7 cellular contexts compared by ENCODE assay signal in the genomic region with DNA sequence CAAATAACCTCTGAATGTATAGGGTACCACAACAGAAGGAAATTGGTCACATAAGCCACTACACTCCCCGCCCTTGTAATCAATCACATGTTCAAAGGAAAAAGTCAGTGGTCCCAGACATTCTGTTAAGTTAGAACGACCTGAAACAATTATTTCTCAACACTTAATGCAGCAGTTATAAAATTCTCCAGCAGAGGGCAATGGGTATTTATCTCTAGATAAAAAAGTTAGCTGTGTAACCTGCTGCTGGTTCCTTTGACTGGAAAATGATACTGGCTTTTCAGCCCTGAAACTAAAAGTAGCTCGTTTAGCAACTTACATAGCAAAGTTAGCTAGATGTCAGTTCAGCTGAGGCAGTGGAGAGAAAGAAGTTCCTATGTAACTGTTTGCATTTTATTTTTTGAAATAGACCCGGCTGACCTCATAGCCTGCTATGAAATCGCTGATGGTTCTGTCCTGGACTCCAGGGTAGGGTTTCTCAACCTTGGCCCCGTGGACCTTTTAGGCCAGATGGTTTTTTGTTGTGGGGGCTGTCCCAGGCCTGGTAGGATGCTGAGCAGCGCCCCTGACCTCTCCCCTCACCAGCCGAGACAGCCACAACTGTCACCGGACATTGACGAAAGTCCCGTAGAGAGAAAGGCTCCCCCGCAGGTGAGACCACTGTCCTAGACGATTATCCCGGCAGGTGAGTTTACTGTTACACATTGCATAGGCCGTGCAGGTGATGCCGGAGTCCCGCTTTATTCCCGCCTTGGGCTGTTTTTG. TPM values are rescaled to one million over a fixed set of nuclear protein-coding genes. Genes with fewer than 3 reads are reported as not detected.
DNase-seq lines count a peak whose midpoint lies in the region; ATAC-seq and TF ChIP-seq lines count a peak whose summit lies in the region.

No MANE protein-coding gene starts in this region.

- no peak overlapping the region for H3K4me2 ChIP-seq in DND-41 (ENCODE audit: insufficient read depth, low read length)
- no peak overlapping the region for H3K4me2 ChIP-seq in smooth muscle cell

- ATAC-seq in DND-41 (ENCODE audit: insufficient read depth, low read depth), result peak; percentile 78
- peak; percentile 84 for ATAC-seq in GM19395 (IDR thresholded peaks at IDR 0.05; ENCODE audit: unreplicated experiment)
- ATAC-seq in activated B cell treated with CpG ODN at 0.5 μM for 24 hours (ENCODE audit: low read depth), result peak; percentile 40

- H3K4me3 ChIP-seq in DND-41 (ENCODE audit: low read depth in 1 of 2, low read length in 2 of 2) (no peak overlapping the region), left ventricle myocardium inferior (no peak overlapping the region), smooth muscle cell (no peak overlapping the region)

- POLR2A ChIA-PET in activated B cell treated with CpG ODN at 0.5 μM for 24 hours (lab: Charles Lee), result interaction anchor here (0.6 kb wide), 2 partner anchors 225 to 417 kb away, joined by 6 to 7 read pairs; no protein-coding TSS in a partner anchor

- H3K27ac ChIP-seq in DND-41 (ENCODE audit: low read length) (no peak overlapping the region), left ventricle myocardium inferior (replicated peaks) (no peak overlapping the region), smooth muscle cell (ENCODE audit: low read depth) (no peak overlapping the region)

- H3F3A ChIP-seq in smooth muscle cell (ENCODE audit: low read depth), result no peaks in the 10 kb centered on the region

- peaks cover 2% of the 10 kb centered on the region for H3K27me3 ChIP-seq in DND-41 (ENCODE audit: insufficient read depth, low read length, poor library complexity)
- peaks cover 24% of the 10 kb centered on the region for H3K27me3 ChIP-seq in left ventricle myocardium inferior (ENCODE audit: low read depth)
- peaks cover 4% of the 10 kb centered on the region for H3K27me3 ChIP-seq in smooth muscle cell (ENCODE audit: low read depth)

- H3K4me1 ChIP-seq in DND-41 (ENCODE audit: insufficient read depth, low read length), result no peaks in the 10 kb centered on the region
- no peaks in the 10 kb centered on the region for H3K4me1 ChIP-seq in left ventricle myocardium inferior
- H3K4me1 ChIP-seq in smooth muscle cell (ENCODE audit: low read depth), result no peaks in the 10 kb centered on the region

- TF ChIP-seq CTCF in DND-41 (IDR thresholded peaks at IDR 0.05; ENCODE audit: borderline replicate concordance, extremely low read depth, low read length, poor library complexity, severe bottlenecking), result peak; percentile 85
- no peak for TF ChIP-seq CTCF in activated B cell treated with CpG ODN at 0.5 μM for 24 hours (IDR thresholded peaks at IDR 0.05)
- peak; percentile 75 for TF ChIP-seq CTCF in left ventricle myocardium inferior (IDR thresholded peaks at IDR 0.05; ENCODE audit: borderline replicate concordance)
- TF ChIP-seq CTCF in smooth muscle cell (IDR thresholded peaks at IDR 0.05; ENCODE audit: borderline replicate concordance, insufficient read depth, poor library complexity, severe bottlenecking), result peak; percentile 70

- H3K9me3 Mint-ChIP-seq in activated B cell treated with CpG ODN at 0.5 μM for 24 hours, result peaks cover 3% of the 10 kb centered on the region

- intact Hi-C loops in activated B cell treated with CpG ODN at 0.5 μM for 24 hours (cut with micrococcal nuclease) (loop anchor here (1.0 to 10.0 kb wide), 5 partner anchors 36 to 1312 kb away; no protein-coding TSS in a partner anchor), left ventricle myocardium inferior (cut with micrococcal nuclease) (no loop called here)

- no peak overlapping the region for H3K27ac Mint-ChIP-seq in activated B cell treated with CpG ODN at 0.5 μM for 24 hours

- 71% methylated on average over 18 of the region's 18 CpGs for WGBS in smooth muscle cell (ENCODE audit: low lambda C conversion rate)

- no peak for DNase-seq in DND-41
- peak; percentile 32 for DNase-seq in NCI-H1092 (lab: John Stamatoyannopoulos, UW)
- DNase-seq in activated B cell treated with CpG ODN at 0.5 μM for 24 hours, result no peak
- DNase-seq in left ventricle myocardium inferior, result no peak
- no peak for DNase-seq in smooth muscle cell (lab: John Stamatoyannopoulos, UW; ENCODE audit: unreplicated experiment)
- DNase-seq in stimulated activated CD8-positive, alpha-beta memory T cell treated with anti-CD3 and anti-CD28 coated beads, Interleukin-4, amount 100 ng/mL, for 48 hours, result no peak

- no peaks in the 10 kb centered on the region for H3K4me1 Mint-ChIP-seq in activated B cell treated with CpG ODN at 0.5 μM for 24 hours

- H3K9ac ChIP-seq in DND-41 (ENCODE audit: low read depth, low read length), result no peak overlapping the region
- H3K9ac ChIP-seq in smooth muscle cell (ENCODE audit: low read depth), result no peak overlapping the region

- CTCF ChIA-PET in activated B cell treated with CpG ODN at 0.5 μM for 24 hours (lab: Charles Lee), result interaction anchor here (0.7 to 3.3 kb wide), 7 partner anchors 10 to 929 kb away, joined by 3 to 20 read pairs (median 4); no protein-coding TSS in a partner anchor

- no peak overlapping the region for H3K4me3 Mint-ChIP-seq in activated B cell treated with CpG ODN at 0.5 μM for 24 hours

- no peak overlapping the region for H2AFZ ChIP-seq in DND-41 (ENCODE audit: low read depth, low read length)
- no peak overlapping the region for H2AFZ ChIP-seq in smooth muscle cell (ENCODE audit: low read depth)

- H3K79me2 ChIP-seq in DND-41 (ENCODE audit: insufficient read depth, low read length) (no peaks in the 10 kb centered on the region), smooth muscle cell (ENCODE audit: low read depth) (no peaks in the 10 kb centered on the region)

- H4K20me1 ChIP-seq in DND-41 (ENCODE audit: insufficient read depth, low read length), result no peaks in the 10 kb centered on the region
- H4K20me1 ChIP-seq in smooth muscle cell (ENCODE audit: low read depth), result no peaks in the 10 kb centered on the region

- peaks cover 5% of the 10 kb centered on the region for H3K27me3 Mint-ChIP-seq in activated B cell treated with CpG ODN at 0.5 μM for 24 hours

- H3K36me3 ChIP-seq in DND-41 (ENCODE audit: insufficient read depth, low read length), result no peaks in the 10 kb centered on the region
- no peaks in the 10 kb centered on the region for H3K36me3 ChIP-seq in left ventricle myocardium inferior
- no peaks in the 10 kb centered on the region for H3K36me3 ChIP-seq in smooth muscle cell (ENCODE audit: low read depth)

- H3K9me3 ChIP-seq in DND-41 (ENCODE audit: insufficient read depth, low read length, severe bottlenecking) (no peaks in the 10 kb centered on the region), left ventricle myocardium inferior (replicated peaks) (no peaks in the 10 kb centered on the region), smooth muscle cell (replicated peaks; ENCODE audit: low read depth) (no peaks in the 10 kb centered on the region)

- no peaks in the 10 kb centered on the region for H3K36me3 Mint-ChIP-seq in activated B cell treated with CpG ODN at 0.5 μM for 24 hours (ENCODE audit: low read depth)

RNA-seq across cellular contexts. Expression of a gene that starts 40.2 kb away (rescaled TPM):
- total RNA-seq in activated B cell treated with CpG ODN at 0.5 μM for 24 hours, result 0.17 and 0.27 TPM in 2 replicates
- 0.52 TPM for total RNA-seq in left ventricle myocardium inferior
- total RNA-seq in smooth muscle cell, result 3.7 and 4.9 TPM in 2 replicates
- 8.2 and 26.3 TPM in 2 replicates for polyA plus RNA-seq in smooth muscle cell

RNA-seq across cellular contexts. Expression of a gene that starts 40.8 kb away (rescaled TPM):
- 10.1 and 12.5 TPM in 2 replicates for total RNA-seq in activated B cell treated with CpG ODN at 0.5 μM for 24 hours
- total RNA-seq in left ventricle myocardium inferior, result 88.5 TPM
- total RNA-seq in smooth muscle cell, result 10.2 and 14.1 TPM in 2 replicates
- 6.0 and 8.7 TPM in 2 replicates for polyA plus RNA-seq in smooth muscle cell
